8 cellular contexts compared by ENCODE assay signal in the genomic region with DNA sequence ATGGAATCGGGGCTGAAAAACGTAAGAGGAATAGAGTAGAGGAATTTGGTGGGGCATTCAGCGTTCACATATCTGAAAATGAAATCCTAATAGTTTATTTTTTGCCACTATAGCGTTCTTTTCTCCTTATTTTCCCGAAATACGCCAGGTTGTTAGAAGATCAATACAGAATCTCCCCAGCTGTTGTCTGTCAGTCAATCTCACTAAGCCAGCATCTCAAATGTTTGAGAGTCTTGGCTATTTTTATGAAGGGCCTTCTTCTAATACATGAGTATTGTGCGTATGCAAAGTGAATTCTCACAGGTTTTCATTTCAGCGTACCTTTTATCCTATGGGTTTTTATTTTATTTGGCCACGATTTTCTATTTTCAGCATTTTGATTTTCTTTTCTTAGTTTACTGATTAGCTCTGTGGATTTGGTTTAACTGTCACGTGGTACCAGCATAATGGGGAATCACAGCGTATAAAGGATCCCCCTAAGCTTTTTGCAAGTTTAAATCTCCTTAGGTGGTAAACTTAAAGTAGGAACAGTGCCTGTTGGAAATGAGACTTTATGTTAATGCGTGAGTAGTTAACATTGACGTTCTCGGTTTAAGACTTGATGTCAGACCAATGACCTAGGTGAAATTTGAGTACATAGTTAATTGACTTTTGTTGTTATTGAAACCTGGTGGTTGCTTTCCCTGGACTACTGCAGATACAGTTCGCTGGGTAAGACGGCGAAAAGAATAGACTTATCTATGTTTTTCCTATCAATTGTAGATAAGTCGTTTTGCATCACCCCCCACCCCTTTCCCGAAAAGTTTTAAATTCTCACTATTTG. TPM values are rescaled to one million over a fixed set of nuclear protein-coding genes. Genes with fewer than 3 reads are reported as not detected.
DNase-seq lines count a peak whose midpoint lies in the region; ATAC-seq and TF ChIP-seq lines count a peak whose summit lies in the region.

No MANE protein-coding gene starts in this region.

- CTCF ChIA-PET in GM10248 (lab: Yijun Ruan, JAX): interaction anchor here (1.1 to 3.3 kb wide), 6 partner anchors 11 to 71 kb away, joined by 3 to 18 read pairs (median 6); no protein-coding TSS in a partner anchor

- H3K9me3 ChIP-seq in HAP-1: no peaks in the 10 kb centered on the region

- no peaks in the 10 kb centered on the region for H3K27me3 ChIP-seq in HAP-1 (ENCODE audit: low read depth)

- peaks cover 19% of the 10 kb centered on the region for H3K4me1 ChIP-seq in HAP-1

- DNase-seq in HAP-1 (ENCODE audit: low spot score in 2 of 2) (peak in 1 of 2 experiments; percentile 29), SK-N-DZ (ENCODE audit: low spot score) (peak; percentile 4), fibroblast of the aortic adventitia (ENCODE audit: low read depth) (peak; percentile 37), renal cortical epithelial cell (ENCODE audit: low read depth) (peak; percentile 55), GM10248 (ENCODE audit: extremely low spot score) (no peak), activated gamma-delta T cell (lab: John Stamatoyannopoulos, UW) (no peak)
- no peak for DNase-seq in activated CD4-positive, CD25-positive, alpha-beta regulatory T cell treated with anti-CD3 and anti-CD28 coated beads, Interleukin-2, amount 50 U/mL, for 72 hours

- POLR2A ChIA-PET in GM10248 (lab: Yijun Ruan, JAX): no interaction called here

- in situ Hi-C loops in HAP-1 (cut with MboI; ENCODE audit: low sequenced_read_pairs): no loop called here

- H3K4me3 ChIP-seq in HAP-1: peak overlapping the region; percentile 93
- H3K4me3 ChIP-seq in fibroblast of the aortic adventitia (ENCODE audit: low read depth, low read length): peak overlapping the region; percentile 93

- peaks cover 19% of the 10 kb centered on the region for H3K36me3 ChIP-seq in HAP-1 (replicated peaks)

- ATAC-seq in HG02884 (IDR thresholded peaks at IDR 0.05; ENCODE audit: unreplicated experiment): no peak

- TF ChIP-seq CTCF in fibroblast of the aortic adventitia (IDR thresholded peaks at IDR 0.05; ENCODE audit: insufficient read depth, low read length) (no peak), GM10248 (IDR thresholded peaks at IDR 0.05; ENCODE audit: control extremely low read depth, extremely low read depth, low read depth, missing control alignments) (no peak)

RNA-seq across cellular contexts. Expression of gene FXR1, which starts 1.3 kb away (rescaled TPM):
- 121 and 137 TPM in 2 replicates for polyA plus RNA-seq in SK-N-DZ (2014; cell fraction: cytosol; rRNA removed)
- 132 and 175 TPM in 2 replicates for polyA plus RNA-seq in SK-N-DZ (2014; cell fraction: nucleus; rRNA removed)
- 104 and 443 TPM in 2 replicates for total RNA-seq in fibroblast of the aortic adventitia (ENCODE audit: low replicate concordance)
- total RNA-seq in renal cortical epithelial cell: 113 and 220 TPM in 2 replicates

Comparison
In these comparisons a context has a peak if more than half of its experiments do, and no peak if none do; other contexts are left out.
1. DNase-seq: peak in SK-N-DZ (single experiment), fibroblast of the aortic adventitia (single experiment) and renal cortical epithelial cell (single experiment); none in GM10248 (single experiment), activated gamma-delta T cell (single experiment) and activated CD4-positive, CD25-positive, alpha-beta regulatory T cell treated with anti-CD3 and anti-CD28 coated beads, Interleukin-2, amount 50 U/mL, for 72 hours (single experiment).